In the genomic region with DNA sequence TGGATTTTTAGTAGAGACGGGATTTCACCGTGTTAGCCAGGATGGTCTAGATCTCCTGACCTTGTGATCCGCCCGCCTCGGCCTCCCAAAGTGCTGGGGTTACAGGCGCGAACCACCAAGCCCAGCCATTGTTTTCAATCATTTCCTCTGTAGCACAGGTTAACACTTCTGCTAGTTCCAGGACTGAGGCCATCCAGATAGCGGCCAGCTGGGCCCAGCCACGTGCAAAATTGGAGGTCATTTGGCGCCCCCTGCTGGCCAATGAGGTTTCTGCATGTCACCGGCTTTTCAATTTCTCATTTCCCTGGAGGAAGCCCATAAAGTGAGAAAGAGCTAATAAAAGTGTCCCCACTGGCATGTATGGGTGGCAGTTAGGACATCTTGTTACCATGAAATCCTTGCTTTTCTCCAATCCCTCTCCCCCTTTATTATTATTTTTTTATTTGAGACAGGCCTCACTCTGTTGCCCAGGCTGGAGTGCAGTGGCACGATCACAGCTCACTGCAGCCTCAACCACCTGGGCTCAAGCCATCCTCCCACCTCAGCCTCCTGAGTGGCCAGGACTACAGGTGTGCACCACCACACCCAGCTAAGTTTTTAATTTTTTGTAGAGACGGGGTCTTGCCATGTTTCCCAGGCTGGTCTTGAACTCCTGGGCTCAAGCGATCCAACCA, we compare ENCODE assay signal across 8 cellular contexts. TPM values are rescaled to one million over a fixed set of nuclear protein-coding genes. Genes with fewer than 3 reads are reported as not detected.
A peak's percentile ranks its signal among the peaks of the same experiment; 100 is the strongest.
DNase-seq lines count a peak whose midpoint lies in the region; ATAC-seq and TF ChIP-seq lines count a peak whose summit lies in the region.
"Not testable (repeated sequence)": the region's sequence is repeated elsewhere in the genome, so short reads cannot be mapped to it uniquely, and the experiment has no call there.

No MANE protein-coding gene starts in this region.

- H3K4me1 Mint-ChIP-seq in effector memory CD8-positive, alpha-beta T cell (ENCODE audit: low read depth in 2 of 2): not testable (repeated sequence)

- H3K9me3 ChIP-seq in Panc1 (ENCODE audit: control insufficient read depth, insufficient read depth, low read depth, low read length); lower lobe of right lung: not testable (repeated sequence)

- H3K27ac ChIP-seq in Panc1 (ENCODE audit: low read length); lower lobe of right lung: not testable (repeated sequence)

- H3K9me3 Mint-ChIP-seq in effector memory CD8-positive, alpha-beta T cell: not testable (repeated sequence)

- in situ Hi-C loops in Panc1 (cut with HindIII; ENCODE audit: low pct_unique_long_range_greater_than_20kb, low sequenced_read_pairs): not testable (repeated sequence)

- DNase-seq in Ammon's horn (ENCODE audit: low spot score) (peak; percentile 81), M059J (ENCODE audit: low read depth) (peak; percentile 65), Panc1 (ENCODE audit: low read depth, low spot score) (peak; percentile 17), lower lobe of right lung (peak; percentile 89)
- DNase-seq in activated CD8-positive, alpha-beta memory T cell treated with anti-CD3 and anti-CD28 coated beads, Interleukin-2, amount 50 U/mL, for 4 hours: peak; percentile 78
- peak; percentile 74 to 80 (median 77) for DNase-seq in effector memory CD8-positive, alpha-beta T cell
- DNase-seq in stimulated activated CD4-positive, alpha-beta T cell treated with anti-CD3 and anti-CD28 coated beads, Interleukin-4, amount 100 ng/mL, for 48 hours (ENCODE audit: low read depth in 2 of 2): peak; percentile 62 to 83

- H3K27me3 Mint-ChIP-seq in effector memory CD8-positive, alpha-beta T cell: peaks cover 18 to 42% of the 10 kb centered on the region in 2 donors

- TF ChIP-seq CTCF in Panc1 (IDR thresholded peaks at IDR 0.05) (peak; percentile 89; the same call in 1 of the 2 replicates), lower lobe of right lung (IDR thresholded peaks at IDR 0.05) (peak; percentile 92)

- CTCF ChIA-PET in Panc1 (lab: Charles Lee): interaction anchor here (0.5 to 2.4 kb wide), 13 partner anchors 14 to 844 kb away, joined by 3 to 34 read pairs (median 4); partner anchors contain the start of gene CDC42EP4

- not testable (repeated sequence) for H3K4me3 Mint-ChIP-seq in effector memory CD8-positive, alpha-beta T cell

- H3K27ac Mint-ChIP-seq in effector memory CD8-positive, alpha-beta T cell: not testable (repeated sequence)

- peak; percentile 76 for ATAC-seq in GM19395 (IDR thresholded peaks at IDR 0.05; ENCODE audit: unreplicated experiment)
- ATAC-seq in Panc1: peak; percentile 93
- peak; percentile 67 for ATAC-seq in effector memory CD8-positive, alpha-beta T cell (replicated peaks)
- peak; percentile 84 to 87 for ATAC-seq in lower lobe of right lung

- H3K27me3 ChIP-seq in Panc1 (ENCODE audit: control insufficient read depth, insufficient read depth, low read length); lower lobe of right lung (ENCODE audit: low read depth): not testable (repeated sequence)

- not testable (repeated sequence) for BruUV-seq in Panc1 (replicated peaks; lab: Mats Ljungman, UMichigan)

- H3K4me3 ChIP-seq in Panc1 (ENCODE audit: low read depth in 2 of 2, low read length in 2 of 2); lower lobe of right lung: not testable (repeated sequence)

- not testable (repeated sequence) for H3K36me3 ChIP-seq in Panc1 (ENCODE audit: control insufficient read depth, insufficient read depth, low read length); lower lobe of right lung

- intact Hi-C loops in Panc1 (cut with micrococcal nuclease; ENCODE audit: unreplicated experiment): loop anchor here (1.0 to 5.0 kb wide), 2 partner anchors 63 to 115 kb away; no protein-coding TSS in a partner anchor
- intact Hi-C loops in lower lobe of right lung (cut with DNase I): loop anchor here (5.0 kb wide), 1 partner anchor 113 kb away; no protein-coding TSS in a partner anchor

- H3K4me1 ChIP-seq in Panc1 (ENCODE audit: control insufficient read depth, insufficient read depth, low read length): not testable (repeated sequence)
- peaks cover 15% of the 10 kb centered on the region for H3K4me1 ChIP-seq in lower lobe of right lung

- H3K36me3 Mint-ChIP-seq in effector memory CD8-positive, alpha-beta T cell (ENCODE audit: insufficient read depth): not testable (repeated sequence)

- POLR2A ChIA-PET in Panc1 (lab: Charles Lee): interaction anchor here (0.6 to 1.5 kb wide), 2 partner anchors 59 to 114 kb away, joined by 3 to 12 read pairs; no protein-coding TSS in a partner anchor

RNA-seq across cellular contexts. Expression of gene CDC42EP4, which starts 58.2 kb away (rescaled TPM):
- total RNA-seq in M059J (2014; rRNA removed; shearing (Covaris generic)): 12.7 and 16.6 TPM in 2 replicates
- 65.9 TPM for total RNA-seq in Panc1 (2021; ENCODE audit: unreplicated experiment)
- 69.7 TPM for polyA plus RNA-seq in Panc1 (2012; ENCODE audit: insufficient read length)
- 44.6 TPM for total RNA-seq in lower lobe of right lung

Comparison
In these comparisons a context has a peak if more than half of its experiments do, and no peak if none do; other contexts are left out.
1. DNase-seq: peak in every context shown above with its lines; median percentile 89 in lower lobe of right lung; 81 in Ammon's horn; 78 in activated CD8-positive, alpha-beta memory T cell treated with anti-CD3 and anti-CD28 coated beads, Interleukin-2, amount 50 U/mL, for 4 hours; 77 in effector memory CD8-positive, alpha-beta T cell; 72 in stimulated activated CD4-positive, alpha-beta T cell treated with anti-CD3 and anti-CD28 coated beads, Interleukin-4, amount 100 ng/mL, for 48 hours; 65 in M059J; 17 in Panc1.